Comparison of ENCODE assay signal across 1 cellular context in genomic region chr3:151789853-151790463, GRCh38.
TF ChIP-seq lines count a peak whose summit lies in the region.

No MANE protein-coding gene starts in this region.

TF ChIP-seq in HepG2, 621 proteins besides CTCF, POLR2A, EP300 and RAD21 (continued from another document):
- TF ChIP-seq ZNF407 (CRISPR knock-in tag; IDR thresholded peaks at IDR 0.05; ENCODE audit: not compliant biosample characterization): no peak
